Comparison of ENCODE assay signal across 1 cellular context in the genomic region with DNA sequence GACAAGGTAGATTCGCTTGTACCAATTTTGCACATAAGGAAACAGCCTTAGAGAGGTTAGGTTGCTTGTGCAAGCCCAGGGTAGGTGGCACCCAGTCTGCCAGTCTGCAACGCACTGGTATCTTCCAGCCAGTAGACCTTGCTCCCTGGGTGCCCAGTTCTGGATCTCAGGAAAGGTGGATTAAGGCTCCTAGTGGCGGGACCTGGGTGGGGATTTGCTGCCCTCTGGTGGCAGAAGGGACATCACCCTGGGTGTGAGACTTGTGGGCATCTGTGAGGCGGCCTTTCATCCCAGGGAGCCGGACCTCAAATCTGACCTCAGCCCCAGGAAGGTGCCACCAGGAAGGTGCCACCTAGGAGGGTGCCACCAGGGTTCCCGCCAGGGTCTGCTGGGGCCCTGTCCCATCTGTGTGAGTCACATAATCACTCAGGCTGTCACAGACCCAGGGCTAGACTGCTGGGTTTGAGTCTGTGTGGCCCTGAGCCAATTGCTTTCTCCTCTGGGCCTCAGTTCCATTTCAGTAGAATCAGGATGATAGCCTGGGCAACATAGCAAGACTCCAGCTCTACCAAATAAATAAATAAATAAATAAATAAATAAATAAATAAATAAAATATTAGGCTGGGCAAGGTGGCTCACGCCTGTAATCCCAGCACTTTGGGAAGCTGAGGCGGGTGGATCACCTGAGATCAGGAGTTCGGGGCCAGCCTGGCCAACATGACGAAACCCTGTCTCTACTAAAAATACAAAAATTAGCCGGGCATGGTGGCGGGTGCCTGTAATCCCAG.
TF ChIP-seq lines count a peak whose summit lies in the region.

No MANE protein-coding gene starts in this region.

TF ChIP-seq in K562, 482 proteins besides CTCF, POLR2A, EP300 and RAD21 (continued from another document and continues in another):
- no peak for TF ChIP-seq ELF2 (CRISPR knock-in tag; IDR thresholded peaks at IDR 0.05)
- no peak for TF ChIP-seq PURB (CRISPR knock-in tag; IDR thresholded peaks at IDR 0.05; ENCODE audit: low read depth)
- no peak for TF ChIP-seq NR4A1 (CRISPR knock-in tag; IDR thresholded peaks at IDR 0.05)
- no peak for TF ChIP-seq NR4A1 (tag; IDR thresholded peaks at IDR 0.05)
- no peak for TF ChIP-seq ZNF584 (CRISPR knock-in tag; IDR thresholded peaks at IDR 0.05; ENCODE audit: low read depth)
- TF ChIP-seq, protein P1, sequence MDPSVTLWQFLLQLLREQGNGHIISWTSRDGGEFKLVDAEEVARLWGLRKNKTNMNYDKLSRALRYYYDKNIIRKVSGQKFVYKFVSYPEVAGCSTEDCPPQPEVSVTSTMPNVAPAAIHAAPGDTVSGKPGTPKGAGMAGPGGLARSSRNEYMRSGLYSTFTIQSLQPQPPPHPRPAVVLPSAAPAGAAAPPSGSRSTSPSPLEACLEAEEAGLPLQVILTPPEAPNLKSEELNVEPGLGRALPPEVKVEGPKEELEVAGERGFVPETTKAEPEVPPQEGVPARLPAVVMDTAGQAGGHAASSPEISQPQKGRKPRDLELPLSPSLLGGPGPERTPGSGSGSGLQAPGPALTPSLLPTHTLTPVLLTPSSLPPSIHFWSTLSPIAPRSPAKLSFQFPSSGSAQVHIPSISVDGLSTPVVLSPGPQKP (CRISPR knock-in tag; IDR thresholded peaks at IDR 0.05) = no peak
- TF ChIP-seq, protein P2, sequence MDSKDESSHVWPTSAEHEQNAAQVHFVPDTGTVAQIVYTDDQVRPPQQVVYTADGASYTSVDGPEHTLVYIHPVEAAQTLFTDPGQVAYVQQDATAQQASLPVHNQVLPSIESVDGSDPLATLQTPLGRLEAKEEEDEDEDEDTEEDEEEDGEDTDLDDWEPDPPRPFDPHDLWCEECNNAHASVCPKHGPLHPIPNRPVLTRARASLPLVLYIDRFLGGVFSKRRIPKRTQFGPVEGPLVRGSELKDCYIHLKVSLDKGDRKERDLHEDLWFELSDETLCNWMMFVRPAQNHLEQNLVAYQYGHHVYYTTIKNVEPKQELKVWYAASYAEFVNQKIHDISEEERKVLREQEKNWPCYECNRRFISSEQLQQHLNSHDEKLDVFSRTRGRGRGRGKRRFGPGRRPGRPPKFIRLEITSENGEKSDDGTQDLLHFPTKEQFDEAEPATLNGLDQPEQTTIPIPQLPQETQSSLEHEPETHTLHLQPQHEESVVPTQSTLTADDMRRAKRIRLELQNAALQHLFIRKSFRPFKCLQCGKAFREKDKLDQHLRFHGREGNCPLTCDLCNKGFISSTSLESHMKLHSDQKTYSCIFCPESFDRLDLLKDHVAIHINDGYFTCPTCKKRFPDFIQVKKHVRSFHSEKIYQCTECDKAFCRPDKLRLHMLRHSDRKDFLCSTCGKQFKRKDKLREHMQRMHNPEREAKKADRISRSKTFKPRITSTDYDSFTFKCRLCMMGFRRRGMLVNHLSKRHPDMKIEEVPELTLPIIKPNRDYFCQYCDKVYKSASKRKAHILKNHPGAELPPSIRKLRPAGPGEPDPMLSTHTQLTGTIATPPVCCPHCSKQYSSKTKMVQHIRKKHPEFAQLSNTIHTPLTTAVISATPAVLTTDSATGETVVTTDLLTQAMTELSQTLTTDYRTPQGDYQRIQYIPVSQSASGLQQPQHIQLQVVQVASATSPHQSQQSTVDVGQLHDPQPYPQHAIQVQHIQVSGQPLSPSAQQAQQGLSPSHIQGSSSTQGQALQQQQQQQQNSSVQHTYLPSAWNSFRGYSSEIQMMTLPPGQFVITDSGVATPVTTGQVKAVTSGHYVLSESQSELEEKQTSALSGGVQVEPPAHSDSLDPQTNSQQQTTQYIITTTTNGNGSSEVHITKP (IDR thresholded peaks at IDR 0.05; ENCODE audit: partially characterized antibody) = no peak
- TF ChIP-seq KLF1 (tag; IDR thresholded peaks at IDR 0.05) = no peak
- TF ChIP-seq ZNF274 (IDR thresholded peaks at IDR 0.05; ENCODE audit: borderline replicate concordance, low read depth, low read length) = no peak
- no peak for TF ChIP-seq ZNF253 (CRISPR knock-in tag; conservative IDR thresholded peaks at IDR 0.05)
- TF ChIP-seq RUNX1 (IDR thresholded peaks at IDR 0.05; ENCODE audit: low read depth) = no peak
- peak; percentile 76; the same call in 1 of the 2 replicates for TF ChIP-seq STAG1 (CRISPR knock-in tag; IDR thresholded peaks at IDR 0.05; ENCODE audit: borderline replicate concordance)
- TF ChIP-seq ZSCAN29 (IDR thresholded peaks at IDR 0.05) = no peak
- no peak for TF ChIP-seq HINFP (tag; conservative IDR thresholded peaks at IDR 0.05; ENCODE audit: low read depth)
- TF ChIP-seq, protein P3, sequence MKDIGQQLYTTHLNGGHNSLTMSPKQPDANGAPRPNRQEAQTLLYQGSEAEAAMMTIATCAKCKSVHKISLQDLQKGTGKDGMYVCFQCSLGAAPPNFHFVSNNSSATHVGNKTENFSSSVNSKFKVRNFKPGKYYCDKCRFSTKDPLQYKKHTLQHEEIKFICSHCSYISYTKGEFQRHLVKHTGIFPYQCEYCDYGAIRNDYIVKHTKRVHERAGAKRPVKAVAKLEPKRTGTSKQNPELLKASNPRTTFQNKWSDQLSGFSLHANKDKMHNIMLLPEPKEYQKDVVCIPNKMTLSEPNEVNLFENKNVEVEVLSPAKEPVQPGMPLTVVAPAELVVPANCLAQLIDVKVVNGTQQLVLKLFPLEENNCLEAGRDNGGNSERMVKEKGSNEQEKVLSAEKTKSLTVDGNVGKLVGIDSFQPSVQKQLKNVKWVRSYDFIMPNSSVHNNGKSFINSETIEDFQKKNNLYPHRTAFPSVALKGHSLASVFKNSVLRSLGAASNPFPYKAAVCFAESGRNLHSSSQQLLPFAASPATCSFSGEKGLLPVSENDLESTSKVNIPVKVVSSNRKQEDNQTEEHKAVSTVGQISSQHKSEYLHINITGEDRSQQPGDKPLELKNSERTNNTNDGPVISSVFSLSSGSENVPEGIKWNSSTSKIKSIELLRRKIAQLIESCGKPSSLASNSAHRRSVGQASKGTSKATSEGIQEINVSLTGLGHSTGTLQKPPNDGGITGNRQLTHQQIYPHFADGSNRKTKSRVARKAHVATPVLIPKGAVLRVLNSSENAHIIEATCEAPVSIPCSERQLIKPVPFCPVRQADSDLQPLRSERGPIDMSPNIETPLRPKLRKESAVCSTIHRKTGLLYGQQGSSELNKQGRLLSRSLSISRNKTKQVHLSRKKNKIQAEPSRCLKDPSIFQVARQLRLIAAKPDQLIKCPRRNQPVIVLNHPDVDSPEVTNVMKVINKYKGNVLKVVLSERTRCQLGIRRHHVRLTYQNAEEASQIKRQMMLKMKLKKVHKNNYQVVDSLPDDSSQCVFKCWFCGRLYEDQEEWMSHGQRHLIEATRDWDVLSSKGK (CRISPR knock-in tag; IDR thresholded peaks at IDR 0.05) = no peak
- no peak for TF ChIP-seq COPS2 (conservative IDR thresholded peaks at IDR 0.05)
- no peak for TF ChIP-seq MEF2D (tag; conservative IDR thresholded peaks at IDR 0.05; ENCODE audit: low read depth)
- 0 out of 2 replicates have a peak, but pooled peaks have one; percentile 29 for TF ChIP-seq HDAC2 (IDR thresholded peaks at IDR 0.05)
- TF ChIP-seq, protein P4, sequence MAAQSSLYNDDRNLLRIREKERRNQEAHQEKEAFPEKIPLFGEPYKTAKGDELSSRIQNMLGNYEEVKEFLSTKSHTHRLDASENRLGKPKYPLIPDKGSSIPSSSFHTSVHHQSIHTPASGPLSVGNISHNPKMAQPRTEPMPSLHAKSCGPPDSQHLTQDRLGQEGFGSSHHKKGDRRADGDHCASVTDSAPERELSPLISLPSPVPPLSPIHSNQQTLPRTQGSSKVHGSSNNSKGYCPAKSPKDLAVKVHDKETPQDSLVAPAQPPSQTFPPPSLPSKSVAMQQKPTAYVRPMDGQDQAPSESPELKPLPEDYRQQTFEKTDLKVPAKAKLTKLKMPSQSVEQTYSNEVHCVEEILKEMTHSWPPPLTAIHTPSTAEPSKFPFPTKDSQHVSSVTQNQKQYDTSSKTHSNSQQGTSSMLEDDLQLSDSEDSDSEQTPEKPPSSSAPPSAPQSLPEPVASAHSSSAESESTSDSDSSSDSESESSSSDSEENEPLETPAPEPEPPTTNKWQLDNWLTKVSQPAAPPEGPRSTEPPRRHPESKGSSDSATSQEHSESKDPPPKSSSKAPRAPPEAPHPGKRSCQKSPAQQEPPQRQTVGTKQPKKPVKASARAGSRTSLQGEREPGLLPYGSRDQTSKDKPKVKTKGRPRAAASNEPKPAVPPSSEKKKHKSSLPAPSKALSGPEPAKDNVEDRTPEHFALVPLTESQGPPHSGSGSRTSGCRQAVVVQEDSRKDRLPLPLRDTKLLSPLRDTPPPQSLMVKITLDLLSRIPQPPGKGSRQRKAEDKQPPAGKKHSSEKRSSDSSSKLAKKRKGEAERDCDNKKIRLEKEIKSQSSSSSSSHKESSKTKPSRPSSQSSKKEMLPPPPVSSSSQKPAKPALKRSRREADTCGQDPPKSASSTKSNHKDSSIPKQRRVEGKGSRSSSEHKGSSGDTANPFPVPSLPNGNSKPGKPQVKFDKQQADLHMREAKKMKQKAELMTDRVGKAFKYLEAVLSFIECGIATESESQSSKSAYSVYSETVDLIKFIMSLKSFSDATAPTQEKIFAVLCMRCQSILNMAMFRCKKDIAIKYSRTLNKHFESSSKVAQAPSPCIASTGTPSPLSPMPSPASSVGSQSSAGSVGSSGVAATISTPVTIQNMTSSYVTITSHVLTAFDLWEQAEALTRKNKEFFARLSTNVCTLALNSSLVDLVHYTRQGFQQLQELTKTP (IDR thresholded peaks at IDR 0.05; ENCODE audit: low read depth in 1 of 2, partially characterized antibody in 2 of 2) = no peak
- TF ChIP-seq MAZ (CRISPR knock-in tag; conservative IDR thresholded peaks at IDR 0.05 in 1 of 2, IDR thresholded peaks at IDR 0.05 in 1 of 2) = peak; percentile 22 to 35; a peak in 1 of 4 replicates
- TF ChIP-seq MTA1 (IDR thresholded peaks at IDR 0.05; ENCODE audit: borderline replicate concordance) = no peak
- no peak for TF ChIP-seq ZNF23 (CRISPR knock-in tag; IDR thresholded peaks at IDR 0.05)
- no peak for TF ChIP-seq KDM5B (IDR thresholded peaks at IDR 0.05; ENCODE audit: insufficient replicate concordance, low read depth, low read length)
- no peak for TF ChIP-seq HMBOX1 (IDR thresholded peaks at IDR 0.05)
- TF ChIP-seq MYNN (IDR thresholded peaks at IDR 0.05) = peak; percentile 48; the same call in 1 of the 2 replicates
- TF ChIP-seq MYNN (CRISPR knock-in tag; IDR thresholded peaks at IDR 0.05) = no peak
- TF ChIP-seq ZKSCAN8 (CRISPR knock-in tag; IDR thresholded peaks at IDR 0.05) = no peak
- no peak for TF ChIP-seq MNT (conservative IDR thresholded peaks at IDR 0.05)
- TF ChIP-seq NR1H2 (CRISPR knock-in tag; IDR thresholded peaks at IDR 0.05) = no peak
- TF ChIP-seq, protein P5, sequence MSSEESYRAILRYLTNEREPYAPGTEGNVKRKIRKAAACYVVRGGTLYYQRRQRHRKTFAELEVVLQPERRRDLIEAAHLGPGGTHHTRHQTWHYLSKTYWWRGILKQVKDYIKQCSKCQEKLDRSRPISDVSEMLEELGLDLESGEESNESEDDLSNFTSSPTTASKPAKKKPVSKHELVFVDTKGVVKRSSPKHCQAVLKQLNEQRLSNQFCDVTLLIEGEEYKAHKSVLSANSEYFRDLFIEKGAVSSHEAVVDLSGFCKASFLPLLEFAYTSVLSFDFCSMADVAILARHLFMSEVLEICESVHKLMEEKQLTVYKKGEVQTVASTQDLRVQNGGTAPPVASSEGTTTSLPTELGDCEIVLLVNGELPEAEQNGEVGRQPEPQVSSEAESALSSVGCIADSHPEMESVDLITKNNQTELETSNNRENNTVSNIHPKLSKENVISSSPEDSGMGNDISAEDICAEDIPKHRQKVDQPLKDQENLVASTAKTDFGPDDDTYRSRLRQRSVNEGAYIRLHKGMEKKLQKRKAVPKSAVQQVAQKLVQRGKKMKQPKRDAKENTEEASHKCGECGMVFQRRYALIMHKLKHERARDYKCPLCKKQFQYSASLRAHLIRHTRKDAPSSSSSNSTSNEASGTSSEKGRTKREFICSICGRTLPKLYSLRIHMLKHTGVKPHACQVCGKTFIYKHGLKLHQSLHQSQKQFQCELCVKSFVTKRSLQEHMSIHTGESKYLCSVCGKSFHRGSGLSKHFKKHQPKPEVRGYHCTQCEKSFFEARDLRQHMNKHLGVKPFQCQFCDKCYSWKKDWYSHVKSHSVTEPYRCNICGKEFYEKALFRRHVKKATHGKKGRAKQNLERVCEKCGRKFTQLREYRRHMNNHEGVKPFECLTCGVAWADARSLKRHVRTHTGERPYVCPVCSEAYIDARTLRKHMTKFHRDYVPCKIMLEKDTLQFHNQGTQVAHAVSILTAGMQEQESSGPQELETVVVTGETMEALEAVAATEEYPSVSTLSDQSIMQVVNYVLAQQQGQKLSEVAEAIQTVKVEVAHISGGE (CRISPR knock-in tag; IDR thresholded peaks at IDR 0.05) = no peak
- TF ChIP-seq NCOA4 (IDR thresholded peaks at IDR 0.05; ENCODE audit: partially characterized antibody) = no peak
- TF ChIP-seq CEBPB (tag; IDR thresholded peaks at IDR 0.05) = no peak
- TF ChIP-seq CC2D1A (IDR thresholded peaks at IDR 0.05) = peak; percentile 69; the same call in 1 of the 2 replicates
- 0 out of 2 replicates have a peak, but pooled peaks have one; percentile 45 for TF ChIP-seq TGIF2 (CRISPR knock-in tag; IDR thresholded peaks at IDR 0.05)
- no peak for TF ChIP-seq SRSF3 (IDR thresholded peaks at IDR 0.05; ENCODE audit: insufficient read depth, low read length)
- no peak for TF ChIP-seq FOXK2 (conservative IDR thresholded peaks at IDR 0.05 in 1 of 2, IDR thresholded peaks at IDR 0.05 in 1 of 2; ENCODE audit: low read depth in 2 of 2)
- TF ChIP-seq ZNF197 (CRISPR knock-in tag; IDR thresholded peaks at IDR 0.05; ENCODE audit: low read depth) = no peak
